In the genomic region with DNA sequence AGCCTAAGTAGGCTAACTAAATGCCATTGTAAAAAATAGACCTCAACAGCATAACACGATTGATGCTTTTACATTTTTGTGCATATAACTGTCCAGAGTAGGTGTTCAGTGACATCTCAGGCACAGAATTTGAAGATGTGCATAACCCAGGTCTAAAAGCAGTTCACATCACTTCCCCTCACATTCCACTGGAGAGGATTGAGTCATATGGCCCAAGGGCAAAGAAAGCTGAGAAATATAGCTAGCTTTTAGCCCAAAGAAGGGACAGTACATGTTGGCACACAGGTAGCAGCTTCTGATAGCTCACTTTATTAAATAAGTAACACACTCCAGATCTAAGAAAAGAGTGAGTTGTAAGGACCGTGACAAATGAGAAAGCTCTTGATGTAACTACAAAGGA, we compare ENCODE assay signal across 27 cellular contexts.
"Had no signal": no experiment of that assay in that cellular context is flagged by ENCODE, and none has a peak within 500 bp of the region (broad histone marks: within the 10 kb centered on the region; RNA-seq: fewer than 3 reads in every experiment).

No MANE protein-coding gene starts in this region.

- H3K27me3 Mint-ChIP-seq: activated CD4-positive, alpha-beta T cell treated with anti-CD3 and anti-CD28 coated beads, Interleukin-2, amount 10 ng/mL, durations not matched to agents 7 days and 5 days; activated CD8-positive, alpha-beta memory T cell treated with anti-CD3 and anti-CD28 coated beads, Interleukin-2, amount 10 ng/mL, durations not matched to agents 7 days and 5 days; T-helper 17 cell had no signal

- DNase-seq: activated CD4-positive, alpha-beta T cell treated with anti-CD3 and anti-CD28 coated beads, Interleukin-2, amount 10 ng/mL, durations not matched to agents 7 days and 5 days; activated CD4-positive, CD25-positive, alpha-beta regulatory T cell treated with anti-CD3 and anti-CD28 coated beads, Interleukin-2, amount 50 U/mL, for 72 hours; activated CD8-positive, alpha-beta memory T cell treated with anti-CD3 and anti-CD28 coated beads, Interleukin-2, amount 10 ng/mL, durations not matched to agents 7 days and 5 days; activated CD8-positive, alpha-beta T cell treated with anti-CD3 and anti-CD28 coated beads, Interleukin-2, amount 10 ng/mL, durations not matched to agents 7 days and 5 days; activated naive CD4-positive, alpha-beta T cell; activated T-cell treated with anti-CD3 and anti-CD28 coated beads, Interleukin-2, amount 50 U/mL, for 72 hours; cerebellar nuclear complex; colonic mucosa; effector CD8-positive, alpha-beta T cell; foreskin fibroblast; heart right ventricle; kidney; left colon; natural killer cell; occipital lobe; psoas muscle; sigmoid colon; small intestine; stimulated activated CD4-positive, alpha-beta T cell treated with anti-CD3 and anti-CD28 coated beads, Interleukin-1b, Interleukin-23, amount 100 ng/mL, for 48 hours; stimulated activated CD4-positive, alpha-beta T cell treated with anti-CD3 and anti-CD28 coated beads, Interleukin-4, amount 100 ng/mL, for 4 hours; stimulated activated naive CD4-positive, alpha-beta T cell; T-helper 17 cell; tibial artery had no signal

- H3K36me3 Mint-ChIP-seq: activated CD8-positive, alpha-beta memory T cell treated with anti-CD3 and anti-CD28 coated beads, Interleukin-2, amount 10 ng/mL, durations not matched to agents 7 days and 5 days; activated naive CD4-positive, alpha-beta T cell treated with anti-CD3 and anti-CD28 coated beads, Interleukin-2, amount 50 U/mL, for 72 hours; natural killer cell; neural progenitor cell had no signal

- H3K36me3 ChIP-seq: colonic mucosa, heart right ventricle, neural progenitor cell, sigmoid colon, suprapubic skin, tibial artery had no signal

- H3K27me3 ChIP-seq: colonic mucosa, heart right ventricle, neural progenitor cell, sigmoid colon, suprapubic skin, tibial artery had no signal

- H3K9me3 Mint-ChIP-seq: neural progenitor cell had no signal

- H3K4me3 ChIP-seq: colonic mucosa, heart right ventricle, neural progenitor cell, psoas muscle, sigmoid colon, suprapubic skin, tibial artery had no signal

- H3K27ac ChIP-seq: colonic mucosa, heart right ventricle, neural progenitor cell, parathyroid adenoma, psoas muscle, sigmoid colon, suprapubic skin, tibial artery had no signal

- H3K9ac ChIP-seq: neural progenitor cell, parathyroid adenoma had no signal

- H3K4me1 ChIP-seq: colonic mucosa, heart right ventricle, neural progenitor cell, parathyroid adenoma, psoas muscle, sigmoid colon, suprapubic skin, tibial artery had no signal

- H3K4me1 Mint-ChIP-seq: activated CD4-positive, alpha-beta T cell treated with anti-CD3 and anti-CD28 coated beads, Interleukin-2, amount 10 ng/mL, durations not matched to agents 7 days and 5 days; activated CD8-positive, alpha-beta memory T cell treated with anti-CD3 and anti-CD28 coated beads, Interleukin-2, amount 10 ng/mL, durations not matched to agents 7 days and 5 days; natural killer cell; neural progenitor cell; T-helper 17 cell had no signal

- H3K4me2 ChIP-seq: neural progenitor cell had no signal

- ATAC-seq: activated CD8-positive, alpha-beta memory T cell treated with anti-CD3 and anti-CD28 coated beads, Interleukin-2, amount 10 ng/mL, durations not matched to agents 7 days and 5 days; activated CD8-positive, alpha-beta T cell treated with anti-CD3 and anti-CD28 coated beads, Interleukin-2, amount 10 ng/mL, durations not matched to agents 7 days and 5 days; activated naive CD4-positive, alpha-beta T cell treated with anti-CD3 and anti-CD28 coated beads, Interleukin-2, amount 50 U/mL, for 72 hours; activated T-cell treated with anti-CD3 and anti-CD28 coated beads, Interleukin-2, amount 50 U/mL, for 72 hours; heart right ventricle; left colon; natural killer cell; psoas muscle; T-helper 17 cell had no signal

- H3K79me2 ChIP-seq: parathyroid adenoma had no signal

- H3K27ac Mint-ChIP-seq: activated CD4-positive, alpha-beta T cell treated with anti-CD3 and anti-CD28 coated beads, Interleukin-2, amount 10 ng/mL, durations not matched to agents 7 days and 5 days; activated CD8-positive, alpha-beta memory T cell treated with anti-CD3 and anti-CD28 coated beads, Interleukin-2, amount 10 ng/mL, durations not matched to agents 7 days and 5 days; activated CD8-positive, alpha-beta T cell treated with anti-CD3 and anti-CD28 coated beads, Interleukin-2, amount 10 ng/mL, durations not matched to agents 7 days and 5 days; activated naive CD4-positive, alpha-beta T cell treated with anti-CD3 and anti-CD28 coated beads, Interleukin-2, amount 50 U/mL, for 72 hours; activated T-cell treated with anti-CD3 and anti-CD28 coated beads, Interleukin-2, amount 50 U/mL, for 72 hours; natural killer cell; neural progenitor cell; T-helper 17 cell had no signal

- H3K4me3 Mint-ChIP-seq: activated CD4-positive, alpha-beta T cell treated with anti-CD3 and anti-CD28 coated beads, Interleukin-2, amount 10 ng/mL, durations not matched to agents 7 days and 5 days; activated CD8-positive, alpha-beta memory T cell treated with anti-CD3 and anti-CD28 coated beads, Interleukin-2, amount 10 ng/mL, durations not matched to agents 7 days and 5 days; activated CD8-positive, alpha-beta T cell treated with anti-CD3 and anti-CD28 coated beads, Interleukin-2, amount 10 ng/mL, durations not matched to agents 7 days and 5 days; activated T-cell treated with anti-CD3 and anti-CD28 coated beads, Interleukin-2, amount 50 U/mL, for 72 hours; natural killer cell; neural progenitor cell; T-helper 17 cell had no signal
